In the genomic region with DNA sequence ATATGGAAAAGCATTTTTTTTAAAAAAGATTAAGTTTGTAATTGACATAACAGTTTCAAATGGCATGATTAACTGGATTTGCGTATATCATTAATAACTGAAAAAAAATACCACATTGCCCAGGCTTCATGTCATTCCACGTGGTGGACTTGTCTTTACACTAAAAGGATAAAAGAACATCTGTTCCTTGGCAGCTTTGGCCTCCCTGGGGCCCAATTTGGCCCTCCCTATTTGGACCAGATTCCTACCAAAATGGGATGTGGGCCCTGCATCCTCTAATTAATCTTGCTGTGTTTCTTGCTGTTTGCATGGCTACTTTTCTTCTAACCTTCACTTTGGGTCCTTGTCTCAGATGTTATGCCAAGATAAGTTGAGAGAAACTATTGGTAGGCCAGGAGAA, we compare ENCODE assay signal across 16 cellular contexts. TPM values are rescaled to one million over a fixed set of nuclear protein-coding genes. Genes with fewer than 3 reads are reported as not detected.
DNase-seq lines count a peak whose midpoint lies in the region; TF ChIP-seq lines count a peak whose summit lies in the region.
"Had no signal": no experiment of that assay in that cellular context is flagged by ENCODE, and none has a peak within 500 bp of the region (broad histone marks: within the 10 kb centered on the region; RNA-seq: fewer than 3 reads in every experiment).

No MANE protein-coding gene starts in this region.

- no peak overlapping the region for H3K27ac Mint-ChIP-seq in Calu3 (ENCODE audit: unreplicated experiment)
- H3K27ac Mint-ChIP-seq: B cell; CD14-positive monocyte; T-helper 1 cell treated with Interleukin-12 subunit alpha and Interleukin-12 subunit beta and Interleukin-4 antibody, amounts not matched to agents 30 μg/mL and 1 μg/mL, for 36 hours had no signal

- H3K9me3 Mint-ChIP-seq in Calu3 (ENCODE audit: low read depth, unreplicated experiment) = peaks cover 8% of the 10 kb centered on the region
- H3K9me3 Mint-ChIP-seq: T-helper 1 cell treated with Interleukin-12 subunit alpha and Interleukin-12 subunit beta and Interleukin-4 antibody, amounts not matched to agents 30 μg/mL and 1 μg/mL, for 36 hours had no signal

- peaks cover 12% of the 10 kb centered on the region for H3K27me3 Mint-ChIP-seq in Calu3 (ENCODE audit: unreplicated experiment)
- H3K27me3 Mint-ChIP-seq: B cell had no signal

- TF ChIP-seq CTCF in Calu3 (IDR thresholded peaks at IDR 0.05; ENCODE audit: unreplicated experiment) = no peak

- DNase-seq in DMS 273 treated with DMSO at 0.1 percent for 48 hours (lab: John Stamatoyannopoulos, UW) = peak; percentile 71
- peak; percentile 94 for DNase-seq in NCI-H2171 treated with DMSO at 0.1 percent for 48 hours (lab: John Stamatoyannopoulos, UW)
- peak; percentile 78 for DNase-seq in NCI-H82 treated with DMSO at 0.1 percent for 48 hours (lab: John Stamatoyannopoulos, UW; ENCODE audit: unreplicated experiment)
- DNase-seq in medulla oblongata (ENCODE audit: extremely low spot score) = peak; percentile 33
- DNase-seq in NAMALWA (ENCODE audit: low spot score) = no peak
- DNase-seq in HUDEP-2 (lab: John Stamatoyannopoulos, UW; ENCODE audit: unreplicated experiment in 76 of 76) = no peak
- DNase-seq in Calu3 = no peak
- DNase-seq: DMS79, KBM-7, NCI-H187, NCI-H2227 treated with DMSO at 0.1 percent for 48 hours, NCI-H526, Peyer's patch had no signal

- CTCF ChIA-PET in Calu3 (lab: Charles Lee) = no interaction called here

- H3K4me1 Mint-ChIP-seq in Calu3 (ENCODE audit: low read depth, unreplicated experiment) = no peaks in the 10 kb centered on the region
- H3K4me1 Mint-ChIP-seq: B cell, CD14-positive monocyte had no signal

- H3K36me3 Mint-ChIP-seq in Calu3 (ENCODE audit: insufficient read depth, unreplicated experiment) = no peaks in the 10 kb centered on the region
- H3K36me3 Mint-ChIP-seq: CD14-positive monocyte had no signal

- H3K4me3 Mint-ChIP-seq in Calu3 (ENCODE audit: low read depth, unreplicated experiment) = no peak overlapping the region
- H3K4me3 Mint-ChIP-seq: B cell; CD14-positive monocyte; T-helper 1 cell treated with Interleukin-12 subunit alpha and Interleukin-12 subunit beta and Interleukin-4 antibody, amounts not matched to agents 30 μg/mL and 1 μg/mL, for 36 hours had no signal

- intact Hi-C loops in Calu3 (cut with micrococcal nuclease; ENCODE audit: unreplicated experiment) = no loop called here

- BruUV-seq in Calu3 (replicated peaks; lab: Mats Ljungman, UMichigan) = no TSS peak

RNA-seq across cellular contexts. Expression of a gene that starts 57.6 kb away (rescaled TPM):
- 0.91 and 1.3 TPM in 2 replicates for total RNA-seq in Calu3 (2022)
- total RNA-seq: B cell, Peyer's patch had no signal

Comparison
In these comparisons a context has a peak if more than half of its experiments do, and no peak if none do; other contexts are left out.
1. DNase-seq: peak in DMS 273 treated with DMSO at 0.1 percent for 48 hours (single experiment), NCI-H2171 treated with DMSO at 0.1 percent for 48 hours (single experiment), NCI-H82 treated with DMSO at 0.1 percent for 48 hours (single experiment) and medulla oblongata (single experiment); none in NAMALWA (single experiment), HUDEP-2 (0 of 76) and Calu3 (single experiment).